12 cellular contexts compared by ENCODE assay signal in the genomic region with DNA sequence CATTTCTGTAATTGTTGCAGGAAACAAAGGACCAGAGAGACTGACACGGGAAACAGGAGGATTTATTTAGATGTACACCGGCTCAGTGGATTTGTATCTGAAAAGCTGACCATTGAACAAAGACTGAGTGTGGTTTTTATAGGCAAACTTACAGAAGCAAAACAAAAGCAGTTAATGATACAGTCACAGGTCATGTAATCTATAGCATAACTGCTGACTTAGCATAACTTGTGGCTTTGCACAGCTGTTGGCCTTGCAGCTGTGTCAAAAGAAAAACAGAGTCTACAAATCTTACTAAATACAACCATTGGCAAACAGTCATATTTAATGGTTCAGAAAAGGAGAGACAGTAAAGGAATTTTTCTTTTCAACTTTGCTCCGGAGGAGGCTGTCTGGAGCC. TPM values are rescaled to one million over a fixed set of nuclear protein-coding genes. Genes with fewer than 3 reads are reported as not detected.
A peak's percentile ranks its signal among the peaks of the same experiment; 100 is the strongest.
DNase-seq lines count a peak whose midpoint lies in the region; ATAC-seq and TF ChIP-seq lines count a peak whose summit lies in the region.
"Had no signal": no experiment of that assay in that cellular context is flagged by ENCODE, and none has a peak within 500 bp of the region (broad histone marks: within the 10 kb centered on the region; RNA-seq: fewer than 3 reads in every experiment).

No MANE protein-coding gene starts in this region.

- H3K27me3 ChIP-seq in BLaER1 treated with 17β-estradiol and CSF1 and Interleukin-3, amounts not matched to agents 10 nM and 100 nM, result no peaks in the 10 kb centered on the region
- H3K27me3 ChIP-seq in body of pancreas (no peaks in the 10 kb centered on the region), esophagus squamous epithelium (no peaks in the 10 kb centered on the region)

- peak overlapping the region; percentile 54 for H3K4me3 Mint-ChIP-seq in activated CD8-positive, alpha-beta T cell treated with anti-CD3 and anti-CD28 coated beads, Interleukin-2, amount 10 ng/mL, durations not matched to agents 7 days and 5 days
- H3K4me3 Mint-ChIP-seq in mesothelial cell of epicardium, result peak overlapping the region; percentile 94

- H3K4me2 ChIP-seq in BLaER1 treated with 17β-estradiol and CSF1 and Interleukin-3, amounts not matched to agents 10 nM and 100 nM, result peak overlapping the region; percentile 79 to 96 (median 85)

- no peaks in the 10 kb centered on the region for H3K9me3 ChIP-seq in BLaER1 treated with 17β-estradiol and CSF1 and Interleukin-3, amounts not matched to agents 10 nM and 100 nM (replicated peaks in 1 of 11)
- H3K9me3 ChIP-seq in HEK293 (ENCODE audit: control insufficient read depth, insufficient read depth, low read depth, low read length) (no peaks in the 10 kb centered on the region), body of pancreas (no peaks in the 10 kb centered on the region), esophagus squamous epithelium (no peaks in the 10 kb centered on the region)

- H3K27ac Mint-ChIP-seq in activated CD8-positive, alpha-beta T cell treated with anti-CD3 and anti-CD28 coated beads, Interleukin-2, amount 10 ng/mL, durations not matched to agents 7 days and 5 days, result peak overlapping the region; percentile 61
- peak overlapping the region; percentile 90 for H3K27ac Mint-ChIP-seq in mesothelial cell of epicardium

- DNase-seq in activated CD8-positive, alpha-beta T cell treated with anti-CD3 and anti-CD28 coated beads, Interleukin-2, amount 10 ng/mL, durations not matched to agents 7 days and 5 days, result no peak
- DNase-seq in mesothelial cell of epicardium (ENCODE audit: low spot score in 2 of 2, unreplicated experiment in 2 of 2), result no peak
- DNase-seq in RKO (ENCODE audit: low spot score), result no peak
- DNase-seq in body of pancreas, result no peak
- DNase-seq in esophagus squamous epithelium (lab: John Stamatoyannopoulos, UW), result no peak
- DNase-seq in NCI-H2227 (lab: John Stamatoyannopoulos, UW; ENCODE audit: unreplicated experiment), result no peak
- DNase-seq: activated CD8-positive, alpha-beta memory T cell treated with anti-CD3 and anti-CD28 coated beads, Interleukin-2, amount 50 U/mL, for 48 hours; C1 segment of cervical spinal cord; GM23248; NCI-H1930 had no signal

- peaks cover 21 to 23% (median 22%) of the 10 kb centered on the region in 11 experiments for H4K20me1 ChIP-seq in BLaER1 treated with 17β-estradiol and CSF1 and Interleukin-3, amounts not matched to agents 10 nM and 100 nM

- TF ChIP-seq POLR2A in body of pancreas (IDR thresholded peaks at IDR 0.05), result no peak
- TF ChIP-seq POLR2A in esophagus squamous epithelium (IDR thresholded peaks at IDR 0.05), result no peak

- intact Hi-C loops in body of pancreas (cut with DNase I), result no loop called here
- intact Hi-C loops in esophagus squamous epithelium (cut with DNase I), result no loop called here

- CTCF ChIA-PET in HEK293 (lab: Yijun Ruan, JAX), result interaction anchor here (0.6 to 1.5 kb wide), 3 partner anchors 23 to 71 kb away, joined by 3 to 7 read pairs (median 4); no protein-coding TSS in a partner anchor
- CTCF ChIA-PET in activated CD8-positive, alpha-beta T cell treated with anti-CD3 and anti-CD28 coated beads, Interleukin-2, amount 10 ng/mL, durations not matched to agents 7 days and 5 days (lab: Charles Lee), result interaction anchor here (0.8 to 13.9 kb wide), 5 partner anchors 48 to 263 kb away, joined by 3 to 421 read pairs (median 4); no protein-coding TSS in a partner anchor

- peaks cover 31% of the 10 kb centered on the region for H3K36me3 Mint-ChIP-seq in activated CD8-positive, alpha-beta T cell treated with anti-CD3 and anti-CD28 coated beads, Interleukin-2, amount 10 ng/mL, durations not matched to agents 7 days and 5 days (ENCODE audit: low read depth)
- H3K36me3 Mint-ChIP-seq in mesothelial cell of epicardium, result peaks cover 1% of the 10 kb centered on the region

- POLR2A ChIA-PET in HEK293 (lab: Yijun Ruan, JAX), result no interaction called here
- POLR2A ChIA-PET in activated CD8-positive, alpha-beta T cell treated with anti-CD3 and anti-CD28 coated beads, Interleukin-2, amount 10 ng/mL, durations not matched to agents 7 days and 5 days (lab: Charles Lee), result interaction anchor here (0.5 to 1.9 kb wide), 2 partner anchors 48 to 70 kb away, joined by 3 to 8 read pairs; no protein-coding TSS in a partner anchor

- ATAC-seq in activated CD8-positive, alpha-beta T cell treated with anti-CD3 and anti-CD28 coated beads, Interleukin-2, amount 10 ng/mL, durations not matched to agents 7 days and 5 days, result no peak
- ATAC-seq in body of pancreas, result no peak

- H3K27me3 Mint-ChIP-seq in activated CD8-positive, alpha-beta T cell treated with anti-CD3 and anti-CD28 coated beads, Interleukin-2, amount 10 ng/mL, durations not matched to agents 7 days and 5 days (ENCODE audit: low read depth), result no peaks in the 10 kb centered on the region
- H3K27me3 Mint-ChIP-seq in mesothelial cell of epicardium (ENCODE audit: low read depth), result no peaks in the 10 kb centered on the region

- no peak for TF ChIP-seq CTCF in HEK293 (tag by site-specific recombination; IDR thresholded peaks at IDR 0.05)
- no peak for TF ChIP-seq CTCF in mesothelial cell of epicardium (IDR thresholded peaks at IDR 0.05; ENCODE audit: unreplicated experiment)
- no peak for TF ChIP-seq CTCF in body of pancreas (IDR thresholded peaks at IDR 0.05)
- no peak for TF ChIP-seq CTCF in esophagus squamous epithelium (IDR thresholded peaks at IDR 0.05)

- H3K4me1 ChIP-seq in BLaER1 treated with 17β-estradiol and CSF1 and Interleukin-3, amounts not matched to agents 10 nM and 100 nM, result peaks cover 28 to 70% (median 44%) of the 10 kb centered on the region in 10 experiments
- peaks cover 3% of the 10 kb centered on the region; the same call in 1 of the 2 replicates for H3K4me1 ChIP-seq in HEK293 (ENCODE audit: control insufficient read depth, insufficient read depth, low read length)
- peaks cover 34% of the 10 kb centered on the region for H3K4me1 ChIP-seq in body of pancreas
- H3K4me1 ChIP-seq in esophagus squamous epithelium, result peaks cover 25 to 52% (median 30%) of the 10 kb centered on the region in 3 donors

- no peaks in the 10 kb centered on the region for H3K9me3 Mint-ChIP-seq in activated CD8-positive, alpha-beta T cell treated with anti-CD3 and anti-CD28 coated beads, Interleukin-2, amount 10 ng/mL, durations not matched to agents 7 days and 5 days (ENCODE audit: insufficient read depth)
- H3K9me3 Mint-ChIP-seq in mesothelial cell of epicardium, result no peaks in the 10 kb centered on the region

- H3K9ac ChIP-seq in BLaER1 treated with 17β-estradiol and CSF1 and Interleukin-3, amounts not matched to agents 10 nM and 100 nM, result peak overlapping the region; percentile 97 to 100 (median 99); a peak in 21 of 22 replicates

- H3K36me3 ChIP-seq in BLaER1 treated with 17β-estradiol and CSF1 and Interleukin-3, amounts not matched to agents 10 nM and 100 nM, result peaks cover 0 to 23% (median 19%) of the 10 kb centered on the region in 11 experiments; a peak in 20 of 22 replicates
- H3K36me3 ChIP-seq in HEK293 (ENCODE audit: control insufficient read depth in 2 of 2, insufficient read depth in 1 of 2, low read length in 2 of 2) (peaks cover under 1 to 21% of the 10 kb centered on the region in 2 experiments; a peak in 2 of 3 replicates), body of pancreas (replicated peaks in 1 of 2; ENCODE audit: insufficient read depth in 1 of 2, low read depth in 2 of 2) (no peaks in the 10 kb centered on the region), esophagus squamous epithelium (no peaks in the 10 kb centered on the region)

- peak overlapping the region; percentile 98 to 100 (median 100); a peak in 21 of 22 replicates for H3K27ac ChIP-seq in BLaER1 treated with 17β-estradiol and CSF1 and Interleukin-3, amounts not matched to agents 10 nM and 100 nM
- no peak overlapping the region for H3K27ac ChIP-seq in HEK293 (ENCODE audit: extremely low read depth, low read depth, low read length)
- no peak overlapping the region for H3K27ac ChIP-seq in body of pancreas
- H3K27ac ChIP-seq in esophagus squamous epithelium, result peak overlapping the region in 1 of 4 donors; percentile 99

- 57 to 69% methylated on average over 3 of the region's 3 CpGs for WGBS in body of pancreas, 2 donors
- 56% methylated on average over 3 of the region's 3 CpGs for WGBS in esophagus squamous epithelium, 2 donors

- H3K4me3 ChIP-seq in BLaER1 treated with 17β-estradiol and CSF1 and Interleukin-3, amounts not matched to agents 10 nM and 100 nM, result peak overlapping the region; percentile 83 to 95 (median 88); a peak in 12 of 20 replicates
- H3K4me3 ChIP-seq in HEK293 (ENCODE audit: low read depth, low read length), result no peak overlapping the region
- H3K4me3 ChIP-seq in body of pancreas, result no peak overlapping the region
- no peak overlapping the region for H3K4me3 ChIP-seq in esophagus squamous epithelium

- peaks cover 27% of the 10 kb centered on the region for H3K4me1 Mint-ChIP-seq in activated CD8-positive, alpha-beta T cell treated with anti-CD3 and anti-CD28 coated beads, Interleukin-2, amount 10 ng/mL, durations not matched to agents 7 days and 5 days (ENCODE audit: low read depth)
- H3K4me1 Mint-ChIP-seq in mesothelial cell of epicardium, result peaks cover 25% of the 10 kb centered on the region

TF ChIP-seq in HEK293, 187 proteins besides CTCF, POLR2A, EP300 and RAD21:
- peak; percentile 28 for TF ChIP-seq SETDB1 (IDR thresholded peaks at IDR 0.05; ENCODE audit: insufficient read length, low read length)
- no peak for TF ChIP-seq ZNF16 (tag by site-specific recombination; IDR thresholded peaks at IDR 0.05; ENCODE audit: low read depth)

RNA-seq across cellular contexts. Expression of gene ILF3, which starts 2.3 kb away (rescaled TPM):
- 100 to 1,000 TPM; 407 to 408 TPM for total RNA-seq in activated CD8-positive, alpha-beta T cell treated with anti-CD3 and anti-CD28 coated beads, Interleukin-2, amount 10 ng/mL, durations not matched to agents 7 days and 5 days
- total RNA-seq in mesothelial cell of epicardium (606 to 617 TPM (median 613 TPM) in 3 replicates), body of pancreas (100 to 1,000 TPM in 1 of 2 donors, 10 to 100 TPM in 1; 90.3 to 150 TPM), esophagus squamous epithelium (100 to 1,000 TPM in 2 of 4 donors, 10 to 100 TPM in 2; 68.7 to 123 (median 98.3) TPM)

RNA-seq across cellular contexts. Expression of gene SLC44A2, which starts 26.5 kb away (rescaled TPM):
- total RNA-seq in activated CD8-positive, alpha-beta T cell treated with anti-CD3 and anti-CD28 coated beads, Interleukin-2, amount 10 ng/mL, durations not matched to agents 7 days and 5 days, result 100 to 1,000 TPM; 112 to 121 TPM
- 340 to 349 TPM (median 342 TPM) in 3 replicates for total RNA-seq in mesothelial cell of epicardium
- total RNA-seq in body of pancreas, result 10 to 100 TPM; 47.5 to 56.4 TPM
- total RNA-seq in esophagus squamous epithelium, result 10 to 100 TPM; 59.7 to 82.8 (median 69.8) TPM

RNA-seq across cellular contexts. Expression of gene QTRT1, which starts 49.4 kb away (rescaled TPM):
- 10 to 100 TPM; 36.5 to 36.6 TPM for total RNA-seq in activated CD8-positive, alpha-beta T cell treated with anti-CD3 and anti-CD28 coated beads, Interleukin-2, amount 10 ng/mL, durations not matched to agents 7 days and 5 days
- total RNA-seq in mesothelial cell of epicardium (57.9 to 66.6 TPM (median 62.5 TPM) in 3 replicates), body of pancreas (10 to 100 TPM; 71.6 to 89.7 TPM), esophagus squamous epithelium (10 to 100 TPM; 25.3 to 50.9 (median 27.3) TPM)

Comparison
In these comparisons a context has a peak if more than half of its experiments do, and no peak if none do; other contexts are left out.
1. H3K27ac ChIP-seq: peak in BLaER1 treated with 17β-estradiol and CSF1 and Interleukin-3, amounts not matched to agents 10 nM and 100 nM (11 of 11); none in HEK293 (single experiment) and body of pancreas (0 of 4).
2. H3K4me3 ChIP-seq: peak in BLaER1 treated with 17β-estradiol and CSF1 and Interleukin-3, amounts not matched to agents 10 nM and 100 nM (10 of 10); none in HEK293 (single experiment), body of pancreas (0 of 2) and esophagus squamous epithelium (0 of 4).